9 cellular contexts compared by ENCODE assay signal in the genomic region with DNA sequence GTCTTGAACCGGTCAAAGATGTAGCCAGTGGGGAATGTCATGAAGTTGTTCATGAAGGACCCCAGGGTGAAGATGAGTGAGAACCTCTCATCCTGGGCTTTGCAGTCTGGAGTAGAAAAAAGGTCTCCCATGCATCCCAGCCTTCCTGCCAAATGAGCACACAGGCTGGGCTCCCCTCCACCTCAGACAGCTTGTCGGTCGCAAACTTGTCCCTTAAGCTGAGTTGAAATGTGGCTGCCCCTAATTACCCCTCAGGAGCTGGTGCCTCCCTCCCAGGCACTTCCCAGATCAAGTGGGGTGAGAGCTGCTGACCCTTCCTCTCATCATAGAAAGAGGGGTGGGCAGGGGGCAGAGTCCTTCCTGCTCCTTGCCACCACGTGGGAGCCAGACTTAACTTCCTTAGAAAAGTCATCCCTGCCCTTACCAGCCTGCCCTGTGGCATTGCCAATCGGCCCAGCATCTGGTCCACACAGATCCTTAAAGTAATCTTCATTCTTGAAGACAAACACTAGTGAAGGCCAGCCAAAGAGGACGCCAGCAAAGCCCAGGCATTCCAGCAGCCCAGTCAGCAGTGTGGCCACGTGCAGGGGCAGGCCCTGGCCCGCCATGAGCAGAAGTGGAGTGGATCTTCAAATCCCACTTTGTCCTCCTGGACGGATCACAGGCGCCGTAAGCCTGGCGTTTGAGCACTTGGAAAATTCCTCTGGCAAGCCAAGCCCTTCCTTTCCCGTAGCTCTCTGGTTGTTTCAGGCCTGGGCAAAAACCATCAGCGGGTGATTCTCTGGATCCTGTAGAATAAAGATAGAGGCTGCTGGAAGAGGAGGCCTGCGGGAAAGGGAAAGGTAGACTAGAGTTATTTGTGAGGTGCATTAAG. TPM values are rescaled to one million over a fixed set of nuclear protein-coding genes. Genes with fewer than 3 reads are reported as not detected.
DNase-seq lines count a peak whose midpoint lies in the region; ATAC-seq and TF ChIP-seq lines count a peak whose summit lies in the region.
"Had no signal": no experiment of that assay in that cellular context is flagged by ENCODE, and none has a peak within 500 bp of the region (broad histone marks: within the 10 kb centered on the region; RNA-seq: fewer than 3 reads in every experiment).

No MANE protein-coding gene starts in this region.

- 31 to 48% methylated on average over 15 of the region's 15 CpGs for WGBS in heart right ventricle, 2 donors

- no peaks in the 10 kb centered on the region for H3K9me3 Mint-ChIP-seq in activated naive CD4-positive, alpha-beta T cell treated with anti-CD3 and anti-CD28 coated beads, Interleukin-2, amount 10 ng/mL, durations not matched to agents 7 days and 5 days

- in situ Hi-C loops in gastrocnemius medialis (cut with MboI; ENCODE audit: low sequenced_read_pairs in 4 of 4): no loop called here

- peaks cover 17% of the 10 kb centered on the region for H3K27me3 Mint-ChIP-seq in activated naive CD4-positive, alpha-beta T cell treated with anti-CD3 and anti-CD28 coated beads, Interleukin-2, amount 10 ng/mL, durations not matched to agents 7 days and 5 days

- H3K36me3 ChIP-seq in HUES6 (ENCODE audit: control insufficient read depth, insufficient read depth, low read length) (peaks cover 5% of the 10 kb centered on the region; the same call in 1 of the 2 replicates), heart right ventricle (peaks cover 0 to 45% (median 14%) of the 10 kb centered on the region in 9 donors), gastrocnemius medialis (no peaks in the 10 kb centered on the region)

- no peak for DNase-seq in activated naive CD4-positive, alpha-beta T cell treated with anti-CD3 and anti-CD28 coated beads, Interleukin-2, amount 10 ng/mL, durations not matched to agents 7 days and 5 days
- DNase-seq in heart right ventricle (peak; percentile 64 to 69), gastrocnemius medialis (peak; percentile 30 to 63), NCI-H1436 treated with DMSO at 0.1 percent for 48 hours (lab: John Stamatoyannopoulos, UW) (no peak), T-helper 9 cell (no peak)

- H3K9ac ChIP-seq in HUES6 (ENCODE audit: low read length): no peak overlapping the region

- H3K4me3 Mint-ChIP-seq in activated naive CD4-positive, alpha-beta T cell treated with anti-CD3 and anti-CD28 coated beads, Interleukin-2, amount 10 ng/mL, durations not matched to agents 7 days and 5 days: peak overlapping the region; percentile 91

- H3K9me3 ChIP-seq in HUES6 (ENCODE audit: control insufficient read depth, insufficient read depth, low read depth, low read length): no peaks in the 10 kb centered on the region
- H3K9me3 ChIP-seq in heart right ventricle: no peaks in the 10 kb centered on the region
- H3K9me3 ChIP-seq in gastrocnemius medialis: no peaks in the 10 kb centered on the region

- peak overlapping the region; percentile 64 for H3K4me3 ChIP-seq in HUES6 (ENCODE audit: low read depth, low read length)
- peak overlapping the region in 9 of 10 donors; percentile 35 to 72 (median 65) for H3K4me3 ChIP-seq in heart right ventricle
- peak overlapping the region; percentile 51 to 70 (median 54) for H3K4me3 ChIP-seq in gastrocnemius medialis

- TF ChIP-seq POLR2A in gastrocnemius medialis (IDR thresholded peaks at IDR 0.05): no peak

- no peak for TF ChIP-seq CTCF in heart right ventricle (IDR thresholded peaks at IDR 0.05)
- no peak for TF ChIP-seq CTCF in gastrocnemius medialis (IDR thresholded peaks at IDR 0.05 in 4 of 5, conservative IDR thresholded peaks at IDR 0.05 in 1 of 5)

- peaks cover 40% of the 10 kb centered on the region for H3K27me3 ChIP-seq in HUES6 (ENCODE audit: control insufficient read depth, insufficient read depth, low read length)
- H3K27me3 ChIP-seq in heart right ventricle: no peaks in the 10 kb centered on the region
- peaks cover 0 to 3% (median 0%) of the 10 kb centered on the region in 3 donors for H3K27me3 ChIP-seq in gastrocnemius medialis

- peaks cover 60% of the 10 kb centered on the region for H3K4me1 Mint-ChIP-seq in activated naive CD4-positive, alpha-beta T cell treated with anti-CD3 and anti-CD28 coated beads, Interleukin-2, amount 10 ng/mL, durations not matched to agents 7 days and 5 days

- H3K27ac Mint-ChIP-seq in activated naive CD4-positive, alpha-beta T cell treated with anti-CD3 and anti-CD28 coated beads, Interleukin-2, amount 10 ng/mL, durations not matched to agents 7 days and 5 days: peak overlapping the region; percentile 96

- CTCF ChIA-PET in activated naive CD4-positive, alpha-beta T cell treated with anti-CD3 and anti-CD28 coated beads, Interleukin-2, amount 10 ng/mL, durations not matched to agents 7 days and 5 days (lab: Charles Lee): interaction anchor here (0.7 to 1.5 kb wide), 2 partner anchors 17 to 31 kb away, joined by 3 to 7 read pairs; no protein-coding TSS in a partner anchor

- H3K27ac ChIP-seq in HUES6 (ENCODE audit: low read depth, low read length) (no peak overlapping the region), heart right ventricle (peak overlapping the region; percentile 66 to 97 (median 95)), gastrocnemius medialis (peak overlapping the region; percentile 83 to 93 (median 84))

- H3K4me1 ChIP-seq in HUES6 (ENCODE audit: control insufficient read depth, insufficient read depth, low read length) (peaks cover 27% of the 10 kb centered on the region), heart right ventricle (peaks cover 32 to 82% (median 58%) of the 10 kb centered on the region in 9 donors), gastrocnemius medialis (peaks cover 37 to 41% of the 10 kb centered on the region in 2 donors)

- intact Hi-C loops in heart right ventricle (cut with DNase I): loop anchor here in 1 of 10 donors (5.0 kb wide), 1 partner anchor 79 kb away; no protein-coding TSS in a partner anchor
- intact Hi-C loops in gastrocnemius medialis (cut with DNase I; ENCODE audit: low total_unique reads): no loop called here

- peaks cover 48% of the 10 kb centered on the region for H3K36me3 Mint-ChIP-seq in activated naive CD4-positive, alpha-beta T cell treated with anti-CD3 and anti-CD28 coated beads, Interleukin-2, amount 10 ng/mL, durations not matched to agents 7 days and 5 days

- ATAC-seq in heart right ventricle (peak; percentile 12 to 63 (median 38)), gastrocnemius medialis (peak; percentile 14 to 15), GM21786 (IDR thresholded peaks at IDR 0.05; ENCODE audit: unreplicated experiment) (no peak), GM21737 (IDR thresholded peaks at IDR 0.05; ENCODE audit: unreplicated experiment) (no peak)

RNA-seq across cellular contexts. Expression of a gene that starts 1.1 kb away (rescaled TPM):
- 10 to 100 TPM; 12.1 to 36.2 (median 19.8) TPM for total RNA-seq in heart right ventricle
- polyA plus RNA-seq in heart right ventricle: 10 to 100 TPM; 16.6 to 24.7 TPM
- 10 to 100 TPM; 13.9 to 22.5 (median 20.3) TPM for total RNA-seq in gastrocnemius medialis

RNA-seq across cellular contexts. Expression of a gene that starts 34.5 kb away (rescaled TPM):
- total RNA-seq in heart right ventricle (1 to 10 TPM in 3 of 10 donors, under 1 TPM in 7; 0.33 to 1.5 (median 0.87) TPM), gastrocnemius medialis (1 to 10 TPM in 1 of 4 donors, under 1 TPM in 3; 0.13 to 2.8 (median 0.77) TPM)
- polyA plus RNA-seq in heart right ventricle: 1 to 10 TPM in 1 of 2 donors, under 1 TPM in 1; 0.88 to 1.3 TPM

RNA-seq across cellular contexts. Expression of a gene that starts 35.4 kb away (rescaled TPM):
- total RNA-seq in heart right ventricle: under 1 TPM in 1 of 10 donors, not detected in 9; 0.49 TPM
- polyA plus RNA-seq in heart right ventricle: not detected
- total RNA-seq in gastrocnemius medialis: not detected
- total RNA-seq: SK-MEL-5 had no signal

RNA-seq across cellular contexts. Expression of a gene that starts 44.9 kb away (rescaled TPM):
- not detected for total RNA-seq in heart right ventricle
- polyA plus RNA-seq in heart right ventricle: not detected
- not detected for total RNA-seq in gastrocnemius medialis
- total RNA-seq: SK-MEL-5 had no signal

Comparison
In these comparisons a context has a peak if more than half of its experiments do, and no peak if none do; other contexts are left out.
1. DNase-seq: peak in heart right ventricle (2 of 2) and gastrocnemius medialis (2 of 2); none in activated naive CD4-positive, alpha-beta T cell treated with anti-CD3 and anti-CD28 coated beads, Interleukin-2, amount 10 ng/mL, durations not matched to agents 7 days and 5 days (single experiment), NCI-H1436 treated with DMSO at 0.1 percent for 48 hours (single experiment) and T-helper 9 cell (single experiment).
2. ATAC-seq: peak in heart right ventricle (8 of 8) and gastrocnemius medialis (2 of 2); none in GM21786 (single experiment) and GM21737 (single experiment).
3. Peak in every context shown above with its lines, with median percentiles within 50 percentile points of each other: H3K4me3 ChIP-seq.